In the genomic region with DNA sequence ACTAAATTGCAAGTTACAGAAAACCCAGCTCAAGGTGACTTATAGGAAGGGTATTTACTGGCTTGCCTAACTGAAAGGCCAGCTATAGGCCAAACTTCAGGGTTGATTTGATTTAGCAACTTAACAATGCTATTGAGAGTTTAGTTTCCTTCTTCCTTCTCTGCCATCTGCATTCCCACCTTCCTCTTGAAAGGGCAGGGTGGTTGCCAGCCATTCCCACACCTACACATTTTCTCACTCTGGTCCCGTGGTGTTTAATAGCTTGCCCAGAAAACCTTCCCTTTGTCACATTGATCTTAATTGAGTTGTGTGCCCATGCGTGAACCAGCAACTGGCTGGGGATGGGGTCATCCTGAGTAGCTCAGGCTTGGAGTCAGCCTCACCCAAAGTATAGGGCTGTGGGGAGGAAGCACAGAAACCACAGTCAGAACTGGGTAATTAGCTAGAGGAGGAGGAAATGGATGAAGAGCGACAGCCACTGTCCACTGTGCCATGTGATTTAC, we compare ENCODE assay signal across 1 cellular context.
TF ChIP-seq lines count a peak whose summit lies in the region.

No MANE protein-coding gene starts in this region.

TF ChIP-seq in GM23338, 12 proteins besides CTCF, POLR2A, EP300 and RAD21 (continued from another document):
- TF ChIP-seq, protein P1, sequence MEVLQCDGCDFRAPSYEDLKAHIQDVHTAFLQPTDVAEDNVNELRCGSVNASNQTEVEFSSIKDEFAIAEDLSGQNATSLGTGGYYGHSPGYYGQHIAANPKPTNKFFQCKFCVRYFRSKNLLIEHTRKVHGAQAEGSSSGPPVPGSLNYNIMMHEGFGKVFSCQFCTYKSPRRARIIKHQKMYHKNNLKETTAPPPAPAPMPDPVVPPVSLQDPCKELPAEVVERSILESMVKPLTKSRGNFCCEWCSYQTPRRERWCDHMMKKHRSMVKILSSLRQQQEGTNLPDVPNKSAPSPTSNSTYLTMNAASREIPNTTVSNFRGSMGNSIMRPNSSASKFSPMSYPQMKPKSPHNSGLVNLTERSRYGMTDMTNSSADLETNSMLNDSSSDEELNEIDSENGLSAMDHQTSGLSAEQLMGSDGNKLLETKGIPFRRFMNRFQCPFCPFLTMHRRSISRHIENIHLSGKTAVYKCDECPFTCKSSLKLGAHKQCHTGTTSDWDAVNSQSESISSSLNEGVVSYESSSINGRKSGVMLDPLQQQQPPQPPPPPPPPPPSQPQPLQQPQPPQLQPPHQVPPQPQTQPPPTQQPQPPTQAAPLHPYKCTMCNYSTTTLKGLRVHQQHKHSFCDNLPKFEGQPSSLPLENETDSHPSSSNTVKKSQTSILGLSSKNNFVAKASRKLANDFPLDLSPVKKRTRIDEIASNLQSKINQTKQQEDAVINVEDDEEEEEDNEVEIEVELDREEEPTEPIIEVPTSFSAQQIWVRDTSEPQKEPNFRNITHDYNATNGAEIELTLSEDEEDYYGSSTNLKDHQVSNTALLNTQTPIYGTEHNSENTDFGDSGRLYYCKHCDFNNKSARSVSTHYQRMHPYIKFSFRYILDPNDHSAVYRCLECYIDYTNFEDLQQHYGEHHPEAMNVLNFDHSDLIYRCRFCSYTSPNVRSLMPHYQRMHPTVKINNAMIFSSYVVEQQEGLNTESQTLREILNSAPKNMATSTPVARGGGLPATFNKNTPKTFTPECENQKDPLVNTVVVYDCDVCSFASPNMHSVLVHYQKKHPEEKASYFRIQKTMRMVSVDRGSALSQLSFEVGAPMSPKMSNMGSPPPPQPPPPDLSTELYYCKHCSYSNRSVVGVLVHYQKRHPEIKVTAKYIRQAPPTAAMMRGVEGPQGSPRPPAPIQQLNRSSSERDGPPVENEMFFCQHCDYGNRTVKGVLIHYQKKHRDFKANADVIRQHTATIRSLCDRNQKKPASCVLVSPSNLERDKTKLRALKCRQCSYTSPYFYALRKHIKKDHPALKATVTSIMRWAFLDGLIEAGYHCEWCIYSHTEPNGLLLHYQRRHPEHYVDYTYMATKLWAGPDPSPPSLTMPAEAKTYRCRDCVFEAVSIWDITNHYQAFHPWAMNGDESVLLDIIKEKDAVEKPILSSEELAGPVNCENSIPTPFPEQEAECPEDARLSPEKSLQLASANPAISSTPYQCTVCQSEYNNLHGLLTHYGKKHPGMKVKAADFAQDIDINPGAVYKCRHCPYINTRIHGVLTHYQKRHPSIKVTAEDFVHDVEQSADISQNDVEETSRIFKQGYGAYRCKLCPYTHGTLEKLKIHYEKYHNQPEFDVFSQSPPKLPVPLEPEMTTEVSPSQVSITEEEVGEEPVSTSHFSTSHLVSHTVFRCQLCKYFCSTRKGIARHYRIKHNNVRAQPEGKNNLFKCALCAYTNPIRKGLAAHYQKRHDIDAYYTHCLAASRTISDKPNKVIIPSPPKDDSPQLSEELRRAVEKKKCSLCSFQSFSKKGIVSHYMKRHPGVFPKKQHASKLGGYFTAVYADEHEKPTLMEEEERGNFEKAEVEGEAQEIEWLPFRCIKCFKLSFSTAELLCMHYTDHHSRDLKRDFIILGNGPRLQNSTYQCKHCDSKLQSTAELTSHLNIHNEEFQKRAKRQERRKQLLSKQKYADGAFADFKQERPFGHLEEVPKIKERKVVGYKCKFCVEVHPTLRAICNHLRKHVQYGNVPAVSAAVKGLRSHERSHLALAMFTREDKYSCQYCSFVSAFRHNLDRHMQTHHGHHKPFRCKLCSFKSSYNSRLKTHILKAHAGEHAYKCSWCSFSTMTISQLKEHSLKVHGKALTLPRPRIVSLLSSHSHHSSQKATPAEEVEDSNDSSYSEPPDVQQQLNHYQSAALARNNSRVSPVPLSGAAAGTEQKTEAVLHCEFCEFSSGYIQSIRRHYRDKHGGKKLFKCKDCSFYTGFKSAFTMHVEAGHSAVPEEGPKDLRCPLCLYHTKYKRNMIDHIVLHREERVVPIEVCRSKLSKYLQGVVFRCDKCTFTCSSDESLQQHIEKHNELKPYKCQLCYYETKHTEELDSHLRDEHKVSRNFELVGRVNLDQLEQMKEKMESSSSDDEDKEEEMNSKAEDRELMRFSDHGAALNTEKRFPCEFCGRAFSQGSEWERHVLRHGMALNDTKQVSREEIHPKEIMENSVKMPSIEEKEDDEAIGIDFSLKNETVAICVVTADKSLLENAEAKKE (CRISPR knock-in tag; IDR thresholded peaks at IDR 0.05), result no peak
